In genomic region chr6:53171605-53172467, GRCh38 we compare ENCODE assay signal across 9 cellular contexts. TPM values are rescaled to one million over a fixed set of nuclear protein-coding genes. Genes with fewer than 3 reads are reported as not detected.
DNase-seq lines count a peak whose midpoint lies in the region; ATAC-seq and TF ChIP-seq lines count a peak whose summit lies in the region.
"Had no signal": no experiment of that assay in that cellular context is flagged by ENCODE, and none has a peak within 500 bp of the region (broad histone marks: within the 10 kb centered on the region; RNA-seq: fewer than 3 reads in every experiment).

No MANE protein-coding gene starts in this region.

- H3K4me3 ChIP-seq in BLaER1 treated with 17β-estradiol and CSF1 and Interleukin-3, amounts not matched to agents 10 nM and 100 nM: no peak overlapping the region
- no peak overlapping the region for H3K4me3 ChIP-seq in liver (ENCODE audit: low read depth in 1 of 3, low read length in 3 of 3)

- TF ChIP-seq RAD21 in liver (IDR thresholded peaks at IDR 0.05): peak; percentile 100

- CTCF ChIA-PET in activated CD4-positive, alpha-beta T cell treated with anti-CD3 and anti-CD28 coated beads, Interleukin-2, amount 10 ng/mL, durations not matched to agents 7 days and 5 days (lab: Charles Lee): interaction anchor here (0.7 to 2.6 kb wide), 24 partner anchors 9 to 551 kb away, joined by 3 to 15 read pairs (median 4); no protein-coding TSS in a partner anchor

- no peaks in the 10 kb centered on the region for H4K20me1 ChIP-seq in BLaER1 treated with 17β-estradiol and CSF1 and Interleukin-3, amounts not matched to agents 10 nM and 100 nM

- no peaks in the 10 kb centered on the region for H3K4me1 Mint-ChIP-seq in activated CD4-positive, alpha-beta T cell treated with anti-CD3 and anti-CD28 coated beads, Interleukin-2, amount 10 ng/mL, durations not matched to agents 7 days and 5 days

- ATAC-seq in GM19043 (IDR thresholded peaks at IDR 0.05; ENCODE audit: low read depth, unreplicated experiment) (peak; percentile 94), HG03354 (IDR thresholded peaks at IDR 0.05; ENCODE audit: poor library complexity, severe bottlenecking, unreplicated experiment) (peak; percentile 89)

- H3K4me1 ChIP-seq in BLaER1 treated with 17β-estradiol and CSF1 and Interleukin-3, amounts not matched to agents 10 nM and 100 nM: peaks cover 0 to 6% (median 1%) of the 10 kb centered on the region in 10 experiments; a peak in 7 of 20 replicates
- H3K4me1 ChIP-seq in liver (ENCODE audit: control insufficient read depth in 4 of 4, insufficient read depth in 4 of 4, low read length in 3 of 4): peaks cover 0 to 10% (median 0%) of the 10 kb centered on the region in 4 donors

- WGBS in liver: 53% methylated on average over 20 of the region's 20 CpGs

- peak; percentile 100 for TF ChIP-seq CTCF in liver (IDR thresholded peaks at IDR 0.05; ENCODE audit: low read depth, low read length, missing input control)

- no peak overlapping the region for H3K27ac Mint-ChIP-seq in activated CD4-positive, alpha-beta T cell treated with anti-CD3 and anti-CD28 coated beads, Interleukin-2, amount 10 ng/mL, durations not matched to agents 7 days and 5 days
- H3K27ac Mint-ChIP-seq: T-helper 1 cell treated with Interleukin-12 subunit alpha and Interleukin-12 subunit beta and Interleukin-4 antibody, amounts not matched to agents 30 μg/mL and 1 μg/mL, for 36 hours had no signal

- DNase-seq in NCI-H526 treated with DMSO at 0.1 percent for 48 hours (lab: John Stamatoyannopoulos, UW) (peak; percentile 71), dedifferentiated amniotic fluid mesenchymal stem cell (ENCODE audit: extremely low spot score) (peak; percentile 66)
- DNase-seq in activated CD4-positive, alpha-beta T cell treated with anti-CD3 and anti-CD28 coated beads, Interleukin-2, amount 10 ng/mL, durations not matched to agents 7 days and 5 days: peak; percentile 91
- peak; percentile 80 to 88 (median 85) for DNase-seq in stimulated activated CD4-positive, alpha-beta T cell treated with anti-CD3 and anti-CD28 coated beads, TNF-alpha, amount 100 ng/mL, for 4 hours (ENCODE audit: low read depth in 3 of 3)

- H3K4me3 Mint-ChIP-seq in activated CD4-positive, alpha-beta T cell treated with anti-CD3 and anti-CD28 coated beads, Interleukin-2, amount 10 ng/mL, durations not matched to agents 7 days and 5 days: no peak overlapping the region
- H3K4me3 Mint-ChIP-seq: T-helper 1 cell treated with Interleukin-12 subunit alpha and Interleukin-12 subunit beta and Interleukin-4 antibody, amounts not matched to agents 30 μg/mL and 1 μg/mL, for 36 hours had no signal

- no peaks in the 10 kb centered on the region for H3K9me3 Mint-ChIP-seq in activated CD4-positive, alpha-beta T cell treated with anti-CD3 and anti-CD28 coated beads, Interleukin-2, amount 10 ng/mL, durations not matched to agents 7 days and 5 days
- H3K9me3 Mint-ChIP-seq: T-helper 1 cell treated with Interleukin-12 subunit alpha and Interleukin-12 subunit beta and Interleukin-4 antibody, amounts not matched to agents 30 μg/mL and 1 μg/mL, for 36 hours had no signal

- POLR2A ChIA-PET in activated CD4-positive, alpha-beta T cell treated with anti-CD3 and anti-CD28 coated beads, Interleukin-2, amount 10 ng/mL, durations not matched to agents 7 days and 5 days (lab: Charles Lee): no interaction called here

- no peak overlapping the region for H3K9ac ChIP-seq in BLaER1 treated with 17β-estradiol and CSF1 and Interleukin-3, amounts not matched to agents 10 nM and 100 nM
- no peak overlapping the region for H3K9ac ChIP-seq in liver (ENCODE audit: low read depth in 1 of 2, low read length in 2 of 2)

- H3K4me2 ChIP-seq in BLaER1 treated with 17β-estradiol and CSF1 and Interleukin-3, amounts not matched to agents 10 nM and 100 nM: peak overlapping the region in 10 of 11 experiments; percentile 16 to 48 (median 36); a peak in 12 of 22 replicates

- H3K27ac ChIP-seq in BLaER1 treated with 17β-estradiol and CSF1 and Interleukin-3, amounts not matched to agents 10 nM and 100 nM: no peak overlapping the region
- H3K27ac ChIP-seq in liver (ENCODE audit: low read depth in 1 of 2, low read length in 2 of 2): no peak overlapping the region

- H3K36me3 Mint-ChIP-seq in activated CD4-positive, alpha-beta T cell treated with anti-CD3 and anti-CD28 coated beads, Interleukin-2, amount 10 ng/mL, durations not matched to agents 7 days and 5 days (ENCODE audit: low read depth): no peaks in the 10 kb centered on the region

- H3K27me3 Mint-ChIP-seq in activated CD4-positive, alpha-beta T cell treated with anti-CD3 and anti-CD28 coated beads, Interleukin-2, amount 10 ng/mL, durations not matched to agents 7 days and 5 days: peaks cover 3% of the 10 kb centered on the region

- H3K9me3 ChIP-seq in BLaER1 treated with 17β-estradiol and CSF1 and Interleukin-3, amounts not matched to agents 10 nM and 100 nM (replicated peaks in 1 of 11): no peaks in the 10 kb centered on the region
- no peaks in the 10 kb centered on the region for H3K9me3 ChIP-seq in liver (ENCODE audit: control insufficient read depth in 4 of 4, low read length in 3 of 4)

- H3K27me3 ChIP-seq in BLaER1 treated with 17β-estradiol and CSF1 and Interleukin-3, amounts not matched to agents 10 nM and 100 nM: 0 out of 22 replicates have a peak, but pooled peaks cover 0 to 3% (median 0%) of the 10 kb centered on the region in 11 experiments
- H3K27me3 ChIP-seq in liver (ENCODE audit: control insufficient read depth in 4 of 4, insufficient read depth in 4 of 4, low read length in 3 of 4): no peaks in the 10 kb centered on the region

- no peaks in the 10 kb centered on the region for H3K36me3 ChIP-seq in BLaER1 treated with 17β-estradiol and CSF1 and Interleukin-3, amounts not matched to agents 10 nM and 100 nM
- no peaks in the 10 kb centered on the region for H3K36me3 ChIP-seq in liver (ENCODE audit: control insufficient read depth in 4 of 4, insufficient read depth in 3 of 4, low read depth in 1 of 4, low read length in 3 of 4)

TF ChIP-seq in liver, 16 proteins besides CTCF, POLR2A, EP300 and RAD21:
- TF ChIP-seq SP1 (IDR thresholded peaks at IDR 0.05) (no peak), ZBTB33 (IDR thresholded peaks at IDR 0.05) (no peak), TAF1 (conservative IDR thresholded peaks at IDR 0.05) (no peak), NR2F2 (IDR thresholded peaks at IDR 0.05) (no peak), RXRA (IDR thresholded peaks at IDR 0.05) (peak in 1 of 2 donors; percentile 48), FOXA1 (IDR thresholded peaks at IDR 0.05) (peak; percentile 27)

RNA-seq across cellular contexts. Expression of gene GCM1, which starts 23.2 kb away (rescaled TPM):
- total RNA-seq in activated CD4-positive, alpha-beta T cell treated with anti-CD3 and anti-CD28 coated beads, Interleukin-2, amount 10 ng/mL, durations not matched to agents 7 days and 5 days: not detected
- total RNA-seq in liver: under 1 TPM; 0.05 to 0.08 TPM
- polyA plus RNA-seq in liver: not detected
